ENCODE assay signal across 1 cellular context in the genomic region with DNA sequence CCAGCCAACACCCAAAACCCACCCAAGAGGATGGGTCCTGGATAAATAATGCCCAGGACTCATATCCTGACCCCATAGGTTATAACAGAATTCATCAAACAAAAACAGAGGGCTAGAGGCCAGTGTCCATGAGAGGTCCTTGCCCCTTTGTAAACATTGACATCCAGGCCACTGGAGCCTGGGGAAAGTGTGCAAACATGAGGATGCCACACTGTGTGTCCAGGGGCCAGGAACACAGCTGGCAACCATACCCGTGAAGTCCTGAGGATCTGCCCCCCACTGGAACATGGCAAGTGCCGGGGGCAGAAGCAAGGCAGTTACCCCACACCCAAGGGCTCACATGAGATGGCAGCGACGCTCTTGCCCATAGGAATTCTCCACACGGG.
TF ChIP-seq lines count a peak whose summit lies in the region.

No MANE protein-coding gene starts in this region.

TF ChIP-seq in liver, 16 proteins besides CTCF, POLR2A, EP300 and RAD21 (continued from another document):
- peak; percentile 11 to 31 for TF ChIP-seq HNF4A (conservative IDR thresholded peaks at IDR 0.05)
- TF ChIP-seq EGR1 (IDR thresholded peaks at IDR 0.05; ENCODE audit: low read depth in 2 of 2), result no peak
- TF ChIP-seq FOXA2 (IDR thresholded peaks at IDR 0.05), result peak; percentile 70
- TF ChIP-seq, protein P1, sequence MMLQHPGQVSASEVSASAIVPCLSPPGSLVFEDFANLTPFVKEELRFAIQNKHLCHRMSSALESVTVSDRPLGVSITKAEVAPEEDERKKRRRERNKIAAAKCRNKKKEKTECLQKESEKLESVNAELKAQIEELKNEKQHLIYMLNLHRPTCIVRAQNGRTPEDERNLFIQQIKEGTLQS (IDR thresholded peaks at IDR 0.05), result no peak
- peak; percentile 31 for TF ChIP-seq SP1 (IDR thresholded peaks at IDR 0.05)
- TF ChIP-seq HNF4G (IDR thresholded peaks at IDR 0.05), result no peak
- no peak for TF ChIP-seq TAF1 (conservative IDR thresholded peaks at IDR 0.05)
- peak; percentile 49 for TF ChIP-seq FOXA1 (IDR thresholded peaks at IDR 0.05)
- TF ChIP-seq NR2F2 (IDR thresholded peaks at IDR 0.05), result no peak
- TF ChIP-seq, protein P2, sequence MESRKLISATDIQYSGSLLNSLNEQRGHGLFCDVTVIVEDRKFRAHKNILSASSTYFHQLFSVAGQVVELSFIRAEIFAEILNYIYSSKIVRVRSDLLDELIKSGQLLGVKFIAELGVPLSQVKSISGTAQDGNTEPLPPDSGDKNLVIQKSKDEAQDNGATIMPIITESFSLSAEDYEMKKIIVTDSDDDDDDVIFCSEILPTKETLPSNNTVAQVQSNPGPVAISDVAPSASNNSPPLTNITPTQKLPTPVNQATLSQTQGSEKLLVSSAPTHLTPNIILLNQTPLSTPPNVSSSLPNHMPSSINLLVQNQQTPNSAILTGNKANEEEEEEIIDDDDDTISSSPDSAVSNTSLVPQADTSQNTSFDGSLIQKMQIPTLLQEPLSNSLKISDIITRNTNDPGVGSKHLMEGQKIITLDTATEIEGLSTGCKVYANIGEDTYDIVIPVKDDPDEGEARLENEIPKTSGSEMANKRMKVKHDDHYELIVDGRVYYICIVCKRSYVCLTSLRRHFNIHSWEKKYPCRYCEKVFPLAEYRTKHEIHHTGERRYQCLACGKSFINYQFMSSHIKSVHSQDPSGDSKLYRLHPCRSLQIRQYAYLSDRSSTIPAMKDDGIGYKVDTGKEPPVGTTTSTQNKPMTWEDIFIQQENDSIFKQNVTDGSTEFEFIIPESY (IDR thresholded peaks at IDR 0.05), result no peak
